1 cellular context compared by ENCODE assay signal in genomic region chr1:178461676-178462075, GRCh38.
TF ChIP-seq lines count a peak whose summit lies in the region.

No MANE protein-coding gene starts in this region.

TF ChIP-seq in H1, 55 proteins besides CTCF, POLR2A, EP300 and RAD21:
- no peak for TF ChIP-seq NRF1 (IDR thresholded peaks at IDR 0.05; ENCODE audit: low read depth, low read length)
TF ChIP-seq in H1: peak in this region for 0.
